12 cellular contexts compared by ENCODE assay signal in the genomic region with DNA sequence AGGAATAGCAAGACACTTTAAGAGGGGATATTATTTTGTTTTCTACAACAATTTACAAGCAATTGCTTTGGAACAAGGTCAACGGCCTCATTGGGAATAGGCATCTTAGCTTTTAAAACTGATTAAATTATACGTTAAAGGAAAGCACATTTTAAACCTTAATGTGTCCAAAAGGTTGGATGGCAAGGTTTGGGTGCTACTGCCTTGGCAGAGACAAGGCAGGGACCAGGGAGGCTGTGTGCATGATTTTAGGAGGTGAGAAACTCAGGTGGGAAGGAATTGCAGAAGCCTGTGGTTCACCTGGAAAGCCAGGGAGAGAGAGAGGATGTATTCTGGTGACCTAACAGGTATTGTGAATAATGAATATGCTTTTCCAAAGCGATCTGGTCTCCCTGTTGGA. TPM values are rescaled to one million over a fixed set of nuclear protein-coding genes. Genes with fewer than 3 reads are reported as not detected.
A peak's percentile ranks its signal among the peaks of the same experiment; 100 is the strongest.
DNase-seq lines count a peak whose midpoint lies in the region; ATAC-seq and TF ChIP-seq lines count a peak whose summit lies in the region.
"Had no signal": no experiment of that assay in that cellular context is flagged by ENCODE, and none has a peak within 500 bp of the region (broad histone marks: within the 10 kb centered on the region; RNA-seq: fewer than 3 reads in every experiment).

No MANE protein-coding gene starts in this region.

- peaks cover 22 to 99% (median 81%) of the 10 kb centered on the region in 12 donors for H3K4me1 ChIP-seq in heart left ventricle
- peaks cover 51% of the 10 kb centered on the region for H3K4me1 ChIP-seq in SJSA1 (replicated peaks)
- H3K4me1 ChIP-seq in tibial artery = peaks cover 0 to 100% (median 76%) of the 10 kb centered on the region in 4 donors

- no peak for DNase-seq in heart left ventricle
- DNase-seq in cardiac septum (ENCODE audit: low spot score) = no peak
- no peak for DNase-seq in SJSA1 (ENCODE audit: low read depth in 1 of 2, low spot score in 2 of 2)
- DNase-seq in epithelial cell of prostate (ENCODE audit: low read depth, low spot score) = no peak
- DNase-seq in tibial artery = no peak
- no peak for DNase-seq in NCI-H226
- no peak for DNase-seq in AG20443 (ENCODE audit: low spot score)
- DNase-seq: GDM1, islet precursor cell, Kasumi-1, NCI-H2107 had no signal

- H3K27ac ChIP-seq in heart left ventricle (peak overlapping the region in 8 of 12 donors; percentile 10 to 92 (median 60)), SJSA1 (peak overlapping the region; percentile 99), epithelial cell of prostate (peak overlapping the region; percentile 12), tibial artery (peak overlapping the region; percentile 60 to 74)

- TF ChIP-seq POLR2A in heart left ventricle (IDR thresholded peaks at IDR 0.05) = no peak

- H3K36me3 ChIP-seq in heart left ventricle (peaks cover 0 to 66% (median 38%) of the 10 kb centered on the region in 9 donors), SJSA1 (peaks cover 48% of the 10 kb centered on the region), tibial artery (peaks cover 16 to 35% (median 23%) of the 10 kb centered on the region in 3 donors)

- H3K9me3 ChIP-seq in heart left ventricle (no peaks in the 10 kb centered on the region), SJSA1 (replicated peaks) (no peaks in the 10 kb centered on the region), tibial artery (no peaks in the 10 kb centered on the region)

- TF ChIP-seq CTCF in heart left ventricle (IDR thresholded peaks at IDR 0.05) = no peak
- TF ChIP-seq CTCF in tibial artery (IDR thresholded peaks at IDR 0.05) = no peak

- no peaks in the 10 kb centered on the region for H3K27me3 ChIP-seq in heart left ventricle
- H3K27me3 ChIP-seq in SJSA1 (replicated peaks) = no peaks in the 10 kb centered on the region
- no peaks in the 10 kb centered on the region for H3K27me3 ChIP-seq in tibial artery

- no peak for ATAC-seq in heart left ventricle
- no peak for ATAC-seq in GM19324 (IDR thresholded peaks at IDR 0.05; ENCODE audit: low FRiP score, unreplicated experiment)

- WGBS in heart left ventricle, 4 donors = 88 to 93% (median 90%) methylated on average over 3 of the region's 3 CpGs

- H3K4me3 ChIP-seq in heart left ventricle (no peak overlapping the region), SJSA1 (no peak overlapping the region), tibial artery (no peak overlapping the region)

- intact Hi-C loops in heart left ventricle (cut with DNase I) = loop anchor here in 1 of 10 donors (10.0 kb wide), 1 partner anchor 46 kb away; no protein-coding TSS in a partner anchor
- intact Hi-C loops in cardiac septum (cut with DNase I) = loop anchor here (10.0 kb wide), 1 partner anchor 56 kb away; the partner anchor contains the start of gene TGFBR2
- intact Hi-C loops in tibial artery (cut with DNase I; ENCODE audit: low total_unique reads) = no loop called here

RNA-seq across cellular contexts. Expression of gene TGFBR2, which starts 54.3 kb away (rescaled TPM):
- total RNA-seq in heart left ventricle = 100 to 1,000 TPM in 7 of 9 donors, 10 to 100 TPM in 2; 82.4 to 217 (median 143) TPM
- polyA plus RNA-seq in heart left ventricle = 100 to 1,000 TPM in 1 of 2 donors, 10 to 100 TPM in 1; 13.8 to 153 TPM
- total RNA-seq in cardiac septum = 66.7 TPM
- 30.6 and 44.6 TPM in 2 replicates for total RNA-seq in SJSA1 (2014; rRNA removed; shearing (Covaris generic))

Comparison
In these comparisons a context has a peak if more than half of its experiments do, and no peak if none do; other contexts are left out.
1. H3K27ac ChIP-seq: peak in every context shown above with its lines; median percentile 99 in SJSA1; 67 in tibial artery; 60 in heart left ventricle; 12 in epithelial cell of prostate.